Comparison of ENCODE assay signal across 16 cellular contexts in the genomic region with DNA sequence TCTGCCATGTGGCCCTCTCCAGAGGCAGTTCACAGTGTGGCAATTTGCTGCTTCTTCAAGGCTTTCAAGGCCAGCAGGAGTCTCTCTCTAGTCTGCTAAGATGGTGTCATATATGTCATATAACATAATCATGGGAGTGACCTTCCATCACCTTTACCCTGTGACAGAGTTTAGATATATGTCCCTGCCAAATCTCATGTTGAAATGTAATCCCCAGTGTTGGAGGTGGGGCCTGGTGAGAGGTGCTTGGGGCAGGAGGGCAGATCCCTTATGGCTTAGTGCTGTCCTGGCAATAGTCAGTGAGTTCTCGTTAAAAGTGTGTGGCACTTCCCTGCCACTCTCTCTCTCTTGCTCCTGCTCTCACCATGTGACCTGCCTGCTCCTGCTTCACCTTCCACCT.
DNase-seq lines count a peak whose midpoint lies in the region; ATAC-seq and TF ChIP-seq lines count a peak whose summit lies in the region.
"Had no signal": no experiment of that assay in that cellular context is flagged by ENCODE, and none has a peak within 500 bp of the region (broad histone marks: within the 10 kb centered on the region; RNA-seq: fewer than 3 reads in every experiment).

No MANE protein-coding gene starts in this region.

- H3K27me3 ChIP-seq in mesenchymal stem cell (ENCODE audit: control insufficient read depth in 1 of 2, insufficient read depth in 1 of 2, low read length in 2 of 2) (no peaks in the 10 kb centered on the region), gastroesophageal sphincter (no peaks in the 10 kb centered on the region)

- DNase-seq in mesenchymal stem cell, result no peak
- DNase-seq in osteocyte (ENCODE audit: extremely low spot score, unreplicated experiment), result no peak
- DNase-seq in HEK293T (ENCODE audit: extremely low spot score), result no peak
- DNase-seq: C1 segment of cervical spinal cord; Calu3; CD4-positive, alpha-beta memory T cell; COR-L47; DMS53; DMS79 treated with DMSO at 0.1 percent for 48 hours; GF-D8; GM23248; H7; HCEC 1CT had no signal

- peaks cover 27% of the 10 kb centered on the region for H3K4me1 Mint-ChIP-seq in osteocyte (ENCODE audit: unreplicated experiment)
- H3K4me1 Mint-ChIP-seq: CD4-positive, alpha-beta memory T cell had no signal

- no peak overlapping the region for H3K4me2 ChIP-seq in mesenchymal stem cell (ENCODE audit: low read length, poor library complexity, severe bottlenecking)

- no peak for TF ChIP-seq EP300 in gastroesophageal sphincter (IDR thresholded peaks at IDR 0.05)

- no peak overlapping the region for H2AFZ ChIP-seq in mesenchymal stem cell (ENCODE audit: low read depth, low read length)
- H2AFZ ChIP-seq: GM23248 had no signal

- no peak overlapping the region for H3K4me3 Mint-ChIP-seq in osteocyte (ENCODE audit: unreplicated experiment)
- H3K4me3 Mint-ChIP-seq: CD4-positive, alpha-beta memory T cell had no signal

- POLR2A ChIA-PET in HEK293T (lab: Yijun Ruan, JAX), result no interaction called here

- H3K18ac ChIP-seq in mesenchymal stem cell (ENCODE audit: low read depth in 1 of 2, low read length in 2 of 2), result peak overlapping the region in 1 of 2 experiments; percentile 37

- no peak overlapping the region for H2BK15ac ChIP-seq in mesenchymal stem cell (ENCODE audit: low read depth, poor library complexity, severe bottlenecking)

- H3K36me3 ChIP-seq in mesenchymal stem cell (ENCODE audit: control insufficient read depth in 1 of 2, insufficient read depth in 2 of 2, low read depth in 1 of 2, low read length in 2 of 2) (peaks cover 0 to 3% of the 10 kb centered on the region in 2 experiments), gastroesophageal sphincter (no peaks in the 10 kb centered on the region)

- H2AK5ac ChIP-seq in mesenchymal stem cell (ENCODE audit: low read length, severe bottlenecking), result peak overlapping the region; percentile 9

- H3K4me3 ChIP-seq in mesenchymal stem cell (ENCODE audit: insufficient read depth in 1 of 2, low read depth in 1 of 2, low read length in 2 of 2), result no peak overlapping the region
- no peak overlapping the region for H3K4me3 ChIP-seq in gastroesophageal sphincter
- H3K4me3 ChIP-seq: GM23248 had no signal

- no peaks in the 10 kb centered on the region for H3K9me3 Mint-ChIP-seq in osteocyte (ENCODE audit: unreplicated experiment)

- H2BK120ac ChIP-seq in mesenchymal stem cell (ENCODE audit: low read depth, low read length), result no peak overlapping the region

- no peak overlapping the region for H4K91ac ChIP-seq in mesenchymal stem cell (ENCODE audit: low read length)

- no peak overlapping the region for H4K8ac ChIP-seq in mesenchymal stem cell (ENCODE audit: low read length)

- no peak for TF ChIP-seq POLR2A in gastroesophageal sphincter (IDR thresholded peaks at IDR 0.05)

- peaks cover 2% of the 10 kb centered on the region for H3K79me1 ChIP-seq in mesenchymal stem cell (replicated peaks; ENCODE audit: low read length, poor library complexity, severe bottlenecking)

- H2BK5ac ChIP-seq in mesenchymal stem cell (ENCODE audit: low read depth, low read length, poor library complexity, severe bottlenecking), result no peak overlapping the region

- peaks cover 39% of the 10 kb centered on the region for H3K36me3 Mint-ChIP-seq in osteocyte (ENCODE audit: unreplicated experiment)
- H3K36me3 Mint-ChIP-seq: CD4-positive, alpha-beta memory T cell had no signal

- H2BK12ac ChIP-seq in mesenchymal stem cell (ENCODE audit: low read length in 2 of 2), result peak overlapping the region in 1 of 2 experiments; percentile 15

- CTCF ChIA-PET in HEK293T (lab: Yijun Ruan, JAX), result no interaction called here

- H3K27me3 Mint-ChIP-seq in osteocyte (ENCODE audit: unreplicated experiment), result no peaks in the 10 kb centered on the region

- H3K4me1 ChIP-seq in mesenchymal stem cell (ENCODE audit: control insufficient read depth, insufficient read depth, low read depth, low read length) (peaks cover 4% of the 10 kb centered on the region), gastroesophageal sphincter (peaks cover 0 to 9% (median 0%) of the 10 kb centered on the region in 3 donors)

- H3K9ac ChIP-seq in mesenchymal stem cell (ENCODE audit: low read length), result no peak overlapping the region
- H3K9ac ChIP-seq: GM23248 had no signal

- ATAC-seq in esophagus mucosa (peak; percentile 69), GM21447 (IDR thresholded peaks at IDR 0.05; ENCODE audit: unreplicated experiment) (no peak), gastroesophageal sphincter (no peak)

- peak overlapping the region; percentile 41 for H3K27ac Mint-ChIP-seq in osteocyte (ENCODE audit: unreplicated experiment)
- H3K27ac Mint-ChIP-seq: CD4-positive, alpha-beta memory T cell had no signal

- no peak overlapping the region for H3K4ac ChIP-seq in mesenchymal stem cell (ENCODE audit: low read depth in 1 of 2, low read length in 2 of 2)

- H3K27ac ChIP-seq in mesenchymal stem cell (ENCODE audit: low read length, poor library complexity, severe bottlenecking), result no peak overlapping the region
- H3K27ac ChIP-seq in gastroesophageal sphincter, result no peak overlapping the region
- H3K27ac ChIP-seq: GM23248 had no signal

- no peak overlapping the region for H3K14ac ChIP-seq in mesenchymal stem cell (ENCODE audit: low read length in 2 of 2)

- no peaks in the 10 kb centered on the region for H3K9me3 ChIP-seq in mesenchymal stem cell (ENCODE audit: control insufficient read depth, low read length)
- H3K9me3 ChIP-seq in gastroesophageal sphincter, result no peaks in the 10 kb centered on the region

- H3K23ac ChIP-seq in mesenchymal stem cell (ENCODE audit: low read length in 2 of 2), result no peak overlapping the region

- 96% methylated on average over 1 of the region's 1 CpG for WGBS in mesenchymal stem cell
- 100% methylated on average over 1 of the region's 1 CpG for WGBS in gastroesophageal sphincter (ENCODE audit: low coverage in 1 of 2), 2 donors

- no peak for TF ChIP-seq CTCF in osteocyte (IDR thresholded peaks at IDR 0.05)
- no peak for TF ChIP-seq CTCF in gastroesophageal sphincter (IDR thresholded peaks at IDR 0.05)

TF ChIP-seq in HEK293T, 16 proteins besides CTCF, POLR2A, EP300 and RAD21:
- TF ChIP-seq ARNT (IDR thresholded peaks at IDR 0.05) (no peak), SUZ12 (IDR thresholded peaks at IDR 0.05) (no peak), HDGF (IDR thresholded peaks at IDR 0.05; ENCODE audit: borderline replicate concordance) (no peak), FOXM1 (IDR thresholded peaks at IDR 0.05; ENCODE audit: borderline replicate concordance) (no peak), ZNF384 (IDR thresholded peaks at IDR 0.05) (no peak), TARDBP (IDR thresholded peaks at IDR 0.05) (no peak), LEF1 (IDR thresholded peaks at IDR 0.05; ENCODE audit: borderline replicate concordance) (no peak), FOXK2 (IDR thresholded peaks at IDR 0.05) (no peak), NFRKB (IDR thresholded peaks at IDR 0.05) (no peak), BHLHE40 (IDR thresholded peaks at IDR 0.05; ENCODE audit: borderline replicate concordance) (no peak), CTBP1 (IDR thresholded peaks at IDR 0.05; ENCODE audit: borderline replicate concordance) (no peak), L3MBTL2 (conservative IDR thresholded peaks at IDR 0.05) (no peak), ELF4 (IDR thresholded peaks at IDR 0.05) (no peak), SP1 (IDR thresholded peaks at IDR 0.05) (no peak)
- TF ChIP-seq, protein P1, sequence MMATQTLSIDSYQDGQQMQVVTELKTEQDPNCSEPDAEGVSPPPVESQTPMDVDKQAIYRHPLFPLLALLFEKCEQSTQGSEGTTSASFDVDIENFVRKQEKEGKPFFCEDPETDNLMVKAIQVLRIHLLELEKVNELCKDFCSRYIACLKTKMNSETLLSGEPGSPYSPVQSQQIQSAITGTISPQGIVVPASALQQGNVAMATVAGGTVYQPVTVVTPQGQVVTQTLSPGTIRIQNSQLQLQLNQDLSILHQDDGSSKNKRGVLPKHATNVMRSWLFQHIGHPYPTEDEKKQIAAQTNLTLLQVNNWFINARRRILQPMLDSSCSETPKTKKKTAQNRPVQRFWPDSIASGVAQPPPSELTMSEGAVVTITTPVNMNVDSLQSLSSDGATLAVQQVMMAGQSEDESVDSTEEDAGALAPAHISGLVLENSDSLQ (IDR thresholded peaks at IDR 0.05), result no peak
